26 cellular contexts compared by ENCODE assay signal in genomic region chr7:139417478-139417877, GRCh38.
"Had no signal": no experiment of that assay in that cellular context is flagged by ENCODE, and none has a peak within 500 bp of the region (broad histone marks: within the 10 kb centered on the region; RNA-seq: fewer than 3 reads in every experiment).

No MANE protein-coding gene starts in this region.

- H3K27ac Mint-ChIP-seq: activated CD4-positive, alpha-beta memory T cell treated with anti-CD3 and anti-CD28 coated beads for 36 hours; activated naive CD4-positive, alpha-beta T cell treated with anti-CD3 and anti-CD28 coated beads, Interleukin-2, amount 10 ng/mL, durations not matched to agents 7 days and 5 days; activated naive CD8-positive, alpha-beta T cell treated with anti-CD3 and anti-CD28 coated beads for 36 hours; activated T-helper 2 cell treated with anti-CD3 and anti-CD28 coated beads, Interferon-gamma antibody, Interleukin-2, Interleukin-4, amounts not matched to agents 10 μg/mL and 5 μg/mL and 100 μg/mL, durations not matched to agents 14 hours and 24 hours and 36 hours; WTC11 had no signal

- H3K4me1 Mint-ChIP-seq: activated naive CD4-positive, alpha-beta T cell treated with anti-CD3 and anti-CD28 coated beads, Interleukin-2, amount 10 ng/mL, durations not matched to agents 7 days and 5 days; WTC11 had no signal

- H3K27me3 Mint-ChIP-seq: activated CD4-positive, alpha-beta memory T cell treated with anti-CD3 and anti-CD28 coated beads for 36 hours; activated naive CD4-positive, alpha-beta T cell treated with anti-CD3 and anti-CD28 coated beads, Interleukin-2, amount 10 ng/mL, durations not matched to agents 7 days and 5 days; activated naive CD8-positive, alpha-beta T cell treated with anti-CD3 and anti-CD28 coated beads for 36 hours had no signal

- DNase-seq: activated CD4-positive, alpha-beta memory T cell treated with anti-CD3 and anti-CD28 coated beads for 36 hours; activated CD4-positive, alpha-beta T cell treated with anti-CD3 and anti-CD28 coated beads for 48 hours; activated CD4-positive, CD25-positive, alpha-beta regulatory T cell treated with anti-CD3 and anti-CD28 coated beads, Interleukin-2, amount 50 U/mL, for 72 hours; activated gamma-delta T cell treated with Interleukin-2 at 50 U/mL for 16 hours; activated naive CD4-positive, alpha-beta T cell treated with anti-CD3 and anti-CD28 coated beads, Interleukin-2, amount 10 ng/mL, durations not matched to agents 7 days and 5 days; activated naive CD8-positive, alpha-beta T cell treated with anti-CD3 and anti-CD28 coated beads for 36 hours; activated T-cell treated with anti-CD3 and anti-CD28 coated beads, Interleukin-2, amount 50 U/mL, for 4 hours; brain microvascular endothelial cell; cerebellar nuclear complex; MG63; MV-4-11; NCI-H1092 treated with DMSO at 0.1 percent for 48 hours; NCI-H1417 treated with DMSO at 0.1 percent for 48 hours; NCI-H1694; NCI-H2029; NCI-H2107; NCI-H2171 treated with DMSO at 0.1 percent for 48 hours; NCI-H226; NCI-H510A treated with DMSO at 0.1 percent for 48 hours; NCI-H69; Peyer's patch; Right ventricle myocardium superior; SW 1271 had no signal

- H3K9me3 Mint-ChIP-seq: activated CD4-positive, alpha-beta memory T cell treated with anti-CD3 and anti-CD28 coated beads for 36 hours; activated naive CD4-positive, alpha-beta T cell treated with anti-CD3 and anti-CD28 coated beads, Interleukin-2, amount 10 ng/mL, durations not matched to agents 7 days and 5 days; activated naive CD8-positive, alpha-beta T cell treated with anti-CD3 and anti-CD28 coated beads for 36 hours; activated T-cell treated with anti-CD3 and anti-CD28 coated beads, Interleukin-2, amount 50 U/mL, for 4 hours; activated T-helper 2 cell treated with anti-CD3 and anti-CD28 coated beads, Interferon-gamma antibody, Interleukin-2, Interleukin-4, amounts not matched to agents 10 μg/mL and 5 μg/mL and 100 μg/mL, durations not matched to agents 14 hours and 24 hours and 36 hours; WTC11 had no signal

- ATAC-seq: activated T-cell treated with anti-CD3 and anti-CD28 coated beads, Interleukin-2, amount 50 U/mL, for 4 hours; SK-N-SH treated with all-trans-retinoic acid at 6 μM for 48 hours; WTC11 had no signal

- H3K4me3 Mint-ChIP-seq: activated CD4-positive, alpha-beta memory T cell treated with anti-CD3 and anti-CD28 coated beads for 36 hours; activated naive CD4-positive, alpha-beta T cell treated with anti-CD3 and anti-CD28 coated beads, Interleukin-2, amount 10 ng/mL, durations not matched to agents 7 days and 5 days; activated naive CD8-positive, alpha-beta T cell treated with anti-CD3 and anti-CD28 coated beads for 36 hours; activated T-cell treated with anti-CD3 and anti-CD28 coated beads, Interleukin-2, amount 50 U/mL, for 4 hours; WTC11 had no signal
